In the genomic region with DNA sequence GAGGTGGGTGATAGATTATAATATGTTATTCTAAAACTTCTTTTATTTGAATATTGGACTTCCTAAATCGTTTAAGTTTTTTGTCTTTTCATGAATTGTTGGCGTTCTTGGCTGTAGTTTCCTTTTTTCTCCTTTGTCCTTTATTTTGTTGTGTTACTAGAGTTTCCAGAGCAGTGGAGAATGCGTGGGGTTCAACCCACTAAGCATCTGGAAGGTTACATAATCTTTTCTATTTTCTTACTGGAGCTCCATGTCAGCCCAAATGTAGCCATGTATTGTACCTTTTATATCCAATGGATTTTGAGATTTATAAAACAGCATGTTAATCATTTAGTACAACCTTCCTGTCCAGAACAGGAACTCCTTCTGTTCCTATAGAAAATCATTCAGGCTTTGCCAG, we compare ENCODE assay signal across 1 cellular context.
TF ChIP-seq lines count a peak whose summit lies in the region.

No MANE protein-coding gene starts in this region.

TF ChIP-seq in WTC11, 78 proteins besides CTCF, POLR2A, EP300 and RAD21 (continued from another document):
- TF ChIP-seq, protein P1, sequence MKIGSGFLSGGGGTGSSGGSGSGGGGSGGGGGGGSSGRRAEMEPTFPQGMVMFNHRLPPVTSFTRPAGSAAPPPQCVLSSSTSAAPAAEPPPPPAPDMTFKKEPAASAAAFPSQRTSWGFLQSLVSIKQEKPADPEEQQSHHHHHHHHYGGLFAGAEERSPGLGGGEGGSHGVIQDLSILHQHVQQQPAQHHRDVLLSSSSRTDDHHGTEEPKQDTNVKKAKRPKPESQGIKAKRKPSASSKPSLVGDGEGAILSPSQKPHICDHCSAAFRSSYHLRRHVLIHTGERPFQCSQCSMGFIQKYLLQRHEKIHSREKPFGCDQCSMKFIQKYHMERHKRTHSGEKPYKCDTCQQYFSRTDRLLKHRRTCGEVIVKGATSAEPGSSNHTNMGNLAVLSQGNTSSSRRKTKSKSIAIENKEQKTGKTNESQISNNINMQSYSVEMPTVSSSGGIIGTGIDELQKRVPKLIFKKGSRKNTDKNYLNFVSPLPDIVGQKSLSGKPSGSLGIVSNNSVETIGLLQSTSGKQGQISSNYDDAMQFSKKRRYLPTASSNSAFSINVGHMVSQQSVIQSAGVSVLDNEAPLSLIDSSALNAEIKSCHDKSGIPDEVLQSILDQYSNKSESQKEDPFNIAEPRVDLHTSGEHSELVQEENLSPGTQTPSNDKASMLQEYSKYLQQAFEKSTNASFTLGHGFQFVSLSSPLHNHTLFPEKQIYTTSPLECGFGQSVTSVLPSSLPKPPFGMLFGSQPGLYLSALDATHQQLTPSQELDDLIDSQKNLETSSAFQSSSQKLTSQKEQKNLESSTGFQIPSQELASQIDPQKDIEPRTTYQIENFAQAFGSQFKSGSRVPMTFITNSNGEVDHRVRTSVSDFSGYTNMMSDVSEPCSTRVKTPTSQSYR (CRISPR knock-in tag; IDR thresholded peaks at IDR 0.05), result no peak
- TF ChIP-seq NFYB (CRISPR knock-in tag; conservative IDR thresholded peaks at IDR 0.05; ENCODE audit: low read depth), result no peak
- TF ChIP-seq NFATC4 (CRISPR knock-in tag; IDR thresholded peaks at IDR 0.05), result no peak
- TF ChIP-seq, protein P2, sequence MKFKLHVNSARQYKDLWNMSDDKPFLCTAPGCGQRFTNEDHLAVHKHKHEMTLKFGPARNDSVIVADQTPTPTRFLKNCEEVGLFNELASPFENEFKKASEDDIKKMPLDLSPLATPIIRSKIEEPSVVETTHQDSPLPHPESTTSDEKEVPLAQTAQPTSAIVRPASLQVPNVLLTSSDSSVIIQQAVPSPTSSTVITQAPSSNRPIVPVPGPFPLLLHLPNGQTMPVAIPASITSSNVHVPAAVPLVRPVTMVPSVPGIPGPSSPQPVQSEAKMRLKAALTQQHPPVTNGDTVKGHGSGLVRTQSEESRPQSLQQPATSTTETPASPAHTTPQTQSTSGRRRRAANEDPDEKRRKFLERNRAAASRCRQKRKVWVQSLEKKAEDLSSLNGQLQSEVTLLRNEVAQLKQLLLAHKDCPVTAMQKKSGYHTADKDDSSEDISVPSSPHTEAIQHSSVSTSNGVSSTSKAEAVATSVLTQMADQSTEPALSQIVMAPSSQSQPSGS (CRISPR knock-in tag; IDR thresholded peaks at IDR 0.05; ENCODE audit: borderline replicate concordance, low read depth), result no peak
- TF ChIP-seq ZNF317 (CRISPR knock-in tag; IDR thresholded peaks at IDR 0.05; ENCODE audit: borderline replicate concordance, low read depth), result no peak
- TF ChIP-seq TP53 (CRISPR knock-in tag; IDR thresholded peaks at IDR 0.05), result no peak
- no peak for TF ChIP-seq ZNF423 (CRISPR knock-in tag; IDR thresholded peaks at IDR 0.05)
